Comparison of ENCODE assay signal across 8 cellular contexts in genomic region chr2:157246212-157247067, GRCh38. TPM values are rescaled to one million over a fixed set of nuclear protein-coding genes. Genes with fewer than 3 reads are reported as not detected.
DNase-seq lines count a peak whose midpoint lies in the region; ATAC-seq and TF ChIP-seq lines count a peak whose summit lies in the region.

No MANE protein-coding gene starts in this region.

- H3K4me3 Mint-ChIP-seq in activated CD4-positive, alpha-beta memory T cell treated with anti-CD3 and anti-CD28 coated beads, Interleukin-2, amount 10 ng/mL, durations not matched to agents 7 days and 5 days, result no peak overlapping the region

- 60 to 63% methylated on average over 10 of the region's 10 CpGs for WGBS in thyroid gland, 2 donors

- no peaks in the 10 kb centered on the region for H3K36me3 Mint-ChIP-seq in activated CD4-positive, alpha-beta memory T cell treated with anti-CD3 and anti-CD28 coated beads, Interleukin-2, amount 10 ng/mL, durations not matched to agents 7 days and 5 days (ENCODE audit: low read depth)

- DNase-seq in activated T-cell treated with anti-CD3 and anti-CD28 coated beads for 24 hours (ENCODE audit: low read depth) (peak; percentile 16), activated T-cell treated with anti-CD3 and anti-CD28 coated beads for 4 hours (no peak), left kidney (ENCODE audit: low read depth, low spot score) (peak; percentile 38), thyroid gland (no peak), left ventricle myocardium inferior (no peak)
- DNase-seq in activated CD4-positive, alpha-beta memory T cell treated with anti-CD3 and anti-CD28 coated beads, Interleukin-2, amount 10 ng/mL, durations not matched to agents 7 days and 5 days, result no peak
- DNase-seq in NK-92 treated with Interleukin-12 subunit alpha and Interleukin-12 subunit beta, amount 100 ng/mL, for 24 hours (lab: John Stamatoyannopoulos, UW), result no peak

- peaks cover 23% of the 10 kb centered on the region for H3K4me1 Mint-ChIP-seq in activated CD4-positive, alpha-beta memory T cell treated with anti-CD3 and anti-CD28 coated beads, Interleukin-2, amount 10 ng/mL, durations not matched to agents 7 days and 5 days

- intact Hi-C loops in thyroid gland (cut with DNase I), result no loop called here
- intact Hi-C loops in left ventricle myocardium inferior (cut with micrococcal nuclease), result no loop called here

- H3K27me3 Mint-ChIP-seq in activated CD4-positive, alpha-beta memory T cell treated with anti-CD3 and anti-CD28 coated beads, Interleukin-2, amount 10 ng/mL, durations not matched to agents 7 days and 5 days, result no peaks in the 10 kb centered on the region

- peak; percentile 88 for ATAC-seq in HG02973 (IDR thresholded peaks at IDR 0.05; ENCODE audit: unreplicated experiment)

- H3K4me1 ChIP-seq in thyroid gland (no peaks in the 10 kb centered on the region), left ventricle myocardium inferior (no peaks in the 10 kb centered on the region)

- H3K9me3 Mint-ChIP-seq in activated CD4-positive, alpha-beta memory T cell treated with anti-CD3 and anti-CD28 coated beads, Interleukin-2, amount 10 ng/mL, durations not matched to agents 7 days and 5 days, result no peaks in the 10 kb centered on the region

- CTCF ChIA-PET in activated CD4-positive, alpha-beta memory T cell treated with anti-CD3 and anti-CD28 coated beads, Interleukin-2, amount 10 ng/mL, durations not matched to agents 7 days and 5 days (lab: Charles Lee), result interaction anchor here (1.6 kb wide), 1 partner anchor 14 kb away, joined by 4 read pairs; no protein-coding TSS in a partner anchor

- POLR2A ChIA-PET in activated CD4-positive, alpha-beta memory T cell treated with anti-CD3 and anti-CD28 coated beads, Interleukin-2, amount 10 ng/mL, durations not matched to agents 7 days and 5 days (lab: Charles Lee), result no interaction called here

- peak overlapping the region; percentile 48 for H3K27ac Mint-ChIP-seq in activated CD4-positive, alpha-beta memory T cell treated with anti-CD3 and anti-CD28 coated beads, Interleukin-2, amount 10 ng/mL, durations not matched to agents 7 days and 5 days

- H3K36me3 ChIP-seq in thyroid gland (no peaks in the 10 kb centered on the region), left ventricle myocardium inferior (no peaks in the 10 kb centered on the region)

- TF ChIP-seq CTCF in thyroid gland (IDR thresholded peaks at IDR 0.05) (no peak), left ventricle myocardium inferior (IDR thresholded peaks at IDR 0.05; ENCODE audit: borderline replicate concordance) (no peak)

- no peak overlapping the region for H3K4me3 ChIP-seq in thyroid gland (replicated peaks in 1 of 3)
- no peak overlapping the region for H3K4me3 ChIP-seq in left ventricle myocardium inferior

- H3K27me3 ChIP-seq in thyroid gland (no peaks in the 10 kb centered on the region), left ventricle myocardium inferior (ENCODE audit: low read depth) (no peaks in the 10 kb centered on the region)

- H3K9me3 ChIP-seq in thyroid gland, result no peaks in the 10 kb centered on the region
- H3K9me3 ChIP-seq in left ventricle myocardium inferior (replicated peaks), result no peaks in the 10 kb centered on the region

- TF ChIP-seq POLR2A in thyroid gland (IDR thresholded peaks at IDR 0.05), result no peak

- no peak overlapping the region for H3K27ac ChIP-seq in thyroid gland
- no peak overlapping the region for H3K27ac ChIP-seq in left ventricle myocardium inferior (replicated peaks)

RNA-seq across cellular contexts. Expression of gene GALNT5, which starts 11.1 kb away (rescaled TPM):
- not detected for total RNA-seq in activated CD4-positive, alpha-beta memory T cell treated with anti-CD3 and anti-CD28 coated beads, Interleukin-2, amount 10 ng/mL, durations not matched to agents 7 days and 5 days
- total RNA-seq in thyroid gland (under 1 TPM in 2 of 4 donors, not detected in 2; 0.13 to 0.49 TPM), left ventricle myocardium inferior (0.19 TPM)

Comparison
In these comparisons a context has a peak if more than half of its experiments do, and no peak if none do; other contexts are left out.
1. DNase-seq: peak in activated T-cell treated with anti-CD3 and anti-CD28 coated beads for 24 hours (single experiment) and left kidney (single experiment); none in activated T-cell treated with anti-CD3 and anti-CD28 coated beads for 4 hours (single experiment), activated CD4-positive, alpha-beta memory T cell treated with anti-CD3 and anti-CD28 coated beads, Interleukin-2, amount 10 ng/mL, durations not matched to agents 7 days and 5 days (single experiment), thyroid gland (0 of 2), left ventricle myocardium inferior (single experiment) and NK-92 treated with Interleukin-12 subunit alpha and Interleukin-12 subunit beta, amount 100 ng/mL, for 24 hours (single experiment).